23 cellular contexts compared by ENCODE assay signal in the genomic region with DNA sequence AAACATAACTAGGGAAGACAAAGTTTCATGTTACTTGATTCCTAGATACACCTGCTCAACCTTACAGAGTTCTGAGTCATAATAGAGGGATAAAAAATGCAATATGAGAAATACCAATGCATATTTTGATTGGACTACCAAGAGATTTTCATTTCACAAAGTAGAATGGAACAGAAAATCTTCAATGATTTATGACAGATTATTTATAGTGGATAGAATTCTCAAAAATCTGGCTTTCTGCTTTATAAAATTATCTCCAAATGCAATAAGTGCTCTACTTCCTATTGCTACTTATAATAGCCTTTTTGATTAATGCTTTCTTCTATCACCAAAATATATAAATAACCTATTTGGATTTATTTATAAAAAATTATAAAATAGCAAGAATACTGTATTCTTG. TPM values are rescaled to one million over a fixed set of nuclear protein-coding genes. Genes with fewer than 3 reads are reported as not detected.
"Had no signal": no experiment of that assay in that cellular context is flagged by ENCODE, and none has a peak within 500 bp of the region (broad histone marks: within the 10 kb centered on the region; RNA-seq: fewer than 3 reads in every experiment).

No MANE protein-coding gene starts in this region.

- H3K4me1 ChIP-seq: prostate gland, thyroid gland, upper lobe of right lung had no signal

- H3K27ac Mint-ChIP-seq: memory B cell, naive B cell, WTC11 had no signal

- H3K27me3 Mint-ChIP-seq: memory B cell, naive B cell had no signal

- H3K9me3 ChIP-seq: heart left ventricle, neutrophil, ovary, prostate gland, thyroid gland, upper lobe of right lung had no signal

- H3K4me3 ChIP-seq: heart left ventricle, ovary, prostate gland, SK-N-MC, thyroid gland, upper lobe of right lung had no signal

- ATAC-seq: activated naive CD4-positive, alpha-beta T cell treated with anti-CD3 and anti-CD28 coated beads, Interleukin-2, amount 50 U/mL, for 72 hours; activated T-cell treated with anti-CD3 and anti-CD28 coated beads, Interleukin-2, amount 50 U/mL, for 4 hours; heart left ventricle; left colon; stimulated activated naive CD8-positive, alpha-beta T cell treated with anti-CD3 and anti-CD28 coated beads, Interleukin-15, Interleukin-2, amounts not matched to agents 100 U/mL and 50 U/mL, for 24 hours; WTC11 had no signal

- H3K36me3 ChIP-seq: heart left ventricle, neutrophil, ovary, prostate gland, thyroid gland, upper lobe of right lung had no signal

- H3K9me3 Mint-ChIP-seq: activated T-cell treated with anti-CD3 and anti-CD28 coated beads, Interleukin-2, amount 50 U/mL, for 4 hours; WTC11 had no signal

- H3K36me3 Mint-ChIP-seq: memory B cell, naive B cell, WTC11 had no signal

- H3K4me3 Mint-ChIP-seq: activated T-cell treated with anti-CD3 and anti-CD28 coated beads, Interleukin-2, amount 50 U/mL, for 4 hours; memory B cell; naive B cell; WTC11 had no signal

- DNase-seq: activated effector memory CD4-positive, alpha-beta T cell treated with Interleukin-2 at 50 U/mL for 16 hours; activated T-cell treated with anti-CD3 and anti-CD28 coated beads, Interleukin-2, amount 50 U/mL, for 4 hours; cortex of kidney; islet precursor cell; naive B cell; ovary; stimulated activated CD4-positive, alpha-beta T cell treated with anti-CD3 and anti-CD28 coated beads, Interleukin-4, amount 100 ng/mL, for 24 hours; stimulated activated naive CD8-positive, alpha-beta T cell treated with anti-CD3 and anti-CD28 coated beads, Interleukin-15, Interleukin-2, amounts not matched to agents 100 U/mL and 50 U/mL, for 24 hours; thyroid gland; upper lobe of right lung had no signal

- H3K27me3 ChIP-seq: heart left ventricle, neutrophil, ovary, thyroid gland, upper lobe of right lung had no signal

- H3K27ac ChIP-seq: heart left ventricle, neutrophil, ovary, prostate gland, thyroid gland, upper lobe of right lung had no signal

RNA-seq across cellular contexts. Expression of a gene that starts 18.9 kb away (rescaled TPM):
- total RNA-seq: activated T-cell treated with anti-CD3 and anti-CD28 coated beads, Interleukin-2, amount 50 U/mL, for 4 hours; cerebellum; epithelial cell of proximal tubule; heart left ventricle; left colon; lower leg skin; mucosa of gallbladder; ovary; prostate gland; subcutaneous adipose tissue; thyroid gland; upper lobe of right lung; WTC11 had no signal
- polyA plus RNA-seq: heart left ventricle, ovary had no signal
